In the genomic region with DNA sequence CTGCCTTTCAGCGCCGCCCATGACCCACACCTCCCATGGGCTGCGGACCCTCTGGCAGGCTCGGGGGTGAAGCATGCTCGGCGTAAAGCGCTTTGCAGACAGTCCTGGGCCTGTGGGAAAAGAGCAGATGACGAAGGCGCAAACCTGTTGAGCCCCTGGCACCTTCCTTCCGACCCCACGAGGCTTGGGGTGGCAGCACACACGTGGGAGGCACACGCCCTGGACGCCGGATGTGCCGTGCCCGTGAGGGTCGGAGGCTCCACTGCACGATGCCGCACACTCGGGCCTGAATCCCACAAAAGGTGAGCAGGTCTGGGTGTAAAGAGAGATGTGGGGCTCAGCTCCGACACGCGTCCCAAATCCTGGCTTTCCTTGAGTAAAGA, we compare ENCODE assay signal across 15 cellular contexts.
DNase-seq lines count a peak whose midpoint lies in the region; ATAC-seq and TF ChIP-seq lines count a peak whose summit lies in the region.
"Had no signal": no experiment of that assay in that cellular context is flagged by ENCODE, and none has a peak within 500 bp of the region (broad histone marks: within the 10 kb centered on the region; RNA-seq: fewer than 3 reads in every experiment).

No MANE protein-coding gene starts in this region.

- WGBS in H9 (ENCODE audit: extremely low coverage, insufficient read length, low lambda C conversion rate) = no CpG with 5 or more reads among the region's 24 CpGs
- 87 to 96% (median 90%) methylated on average over 24 of the region's 24 CpGs for WGBS in psoas muscle, 3 donors

- H2AK5ac ChIP-seq in H9 (ENCODE audit: insufficient read length, low read length) = no peak overlapping the region

- H2BK120ac ChIP-seq in H9 (ENCODE audit: low read depth, low read length, poor library complexity, severe bottlenecking) = no peak overlapping the region

- H3K14ac ChIP-seq in H9 (ENCODE audit: insufficient read depth, low read length) = no peak overlapping the region

- no peak overlapping the region for H3K4me3 ChIP-seq in right atrium auricular region
- H3K4me3 ChIP-seq in psoas muscle = no peak overlapping the region
- H3K4me3 ChIP-seq: GM12878 had no signal

- 0 out of 7 replicates have a peak overlapping the region, but pooled peaks of 2 of the 3 experiments have one; percentile 36 to 61 for H3K27ac Mint-ChIP-seq in H9
- H3K27ac Mint-ChIP-seq: IgD-negative memory B cell had no signal

- H3T11ph ChIP-seq in H9 (ENCODE audit: low read length) = no peak overlapping the region

- no peak for ATAC-seq in Right ventricle myocardium inferior
- ATAC-seq in esophagus mucosa = peak; percentile 18
- no peak for ATAC-seq in psoas muscle
- ATAC-seq: GM12878 had no signal

- H4K8ac ChIP-seq in H9 (replicated peaks; ENCODE audit: insufficient read length, low read depth, low read length) = no peak overlapping the region

- H3K4me1 ChIP-seq in right atrium auricular region = no peaks in the 10 kb centered on the region
- no peaks in the 10 kb centered on the region for H3K4me1 ChIP-seq in H9 (ENCODE audit: insufficient read depth, low read length)
- H3K4me1 ChIP-seq in psoas muscle = no peaks in the 10 kb centered on the region

- H3K9ac ChIP-seq in H9 (ENCODE audit: extremely low read depth, insufficient read length, low read length) = no peak overlapping the region

- no peak overlapping the region for H2BK15ac ChIP-seq in H9 (ENCODE audit: low read depth, low read length)

- H4K91ac ChIP-seq in H9 (ENCODE audit: insufficient read length, low read depth, low read length) = no peak overlapping the region

- H3K27ac ChIP-seq in right atrium auricular region (no peak overlapping the region), H9 (ENCODE audit: insufficient read length, low read depth, low read length) (no peak overlapping the region), psoas muscle (no peak overlapping the region)
- H3K27ac ChIP-seq: 22Rv1 had no signal

- DNase-seq in Right ventricle myocardium inferior (ENCODE audit: missing footprints) (peak; percentile 47), right atrium auricular region (ENCODE audit: low spot score) (no peak), H9 (no peak), psoas muscle (peak; percentile 10 to 17), DMS53 treated with DMSO at 0.1 percent for 48 hours (lab: John Stamatoyannopoulos, UW; ENCODE audit: unreplicated experiment) (no peak)
- DNase-seq in activated T-cell treated with anti-CD3 and anti-CD28 coated beads, Interleukin-2, amount 50 U/mL, for 48 hours = no peak
- DNase-seq: CD4-positive, CD25-positive, alpha-beta regulatory T cell; DMS53; GOT3; HCEC 1CT; KG1 had no signal

- no peak overlapping the region for H3K4me3 Mint-ChIP-seq in H9
- H3K4me3 Mint-ChIP-seq: CD4-positive, CD25-positive, alpha-beta regulatory T cell; IgD-negative memory B cell had no signal

- no peak overlapping the region for H2AFZ ChIP-seq in H9 (ENCODE audit: low read length)

- H2BK20ac ChIP-seq in H9 (ENCODE audit: low read depth, low read length, poor library complexity, severe bottlenecking) = no peak overlapping the region

- H3K36me3 ChIP-seq in right atrium auricular region (no peaks in the 10 kb centered on the region), psoas muscle (ENCODE audit: insufficient read depth in 1 of 2, low read depth in 1 of 2) (no peaks in the 10 kb centered on the region)

- no peak overlapping the region for H3K18ac ChIP-seq in H9 (ENCODE audit: insufficient read length, low read depth, low read length)

- H3K4ac ChIP-seq in H9 (ENCODE audit: low read depth, low read length) = no peak overlapping the region

- no peak overlapping the region for H3K23ac ChIP-seq in H9 (ENCODE audit: insufficient read length, low read depth, low read length)

- H3K9me3 ChIP-seq in right atrium auricular region = no peaks in the 10 kb centered on the region
- H3K9me3 ChIP-seq in H9 (ENCODE audit: control insufficient read depth, low read depth, low read length) = no peaks in the 10 kb centered on the region
- no peaks in the 10 kb centered on the region for H3K9me3 ChIP-seq in psoas muscle

- H4K5ac ChIP-seq in H9 (ENCODE audit: insufficient read length, low read depth, low read length) = no peak overlapping the region

- no peaks in the 10 kb centered on the region for H4K20me1 ChIP-seq in H9 (ENCODE audit: control insufficient read depth, insufficient read depth, insufficient read length)

- H3K27me3 Mint-ChIP-seq in H9 (ENCODE audit: low read depth) = no peaks in the 10 kb centered on the region
- H3K27me3 Mint-ChIP-seq: CD4-positive, CD25-positive, alpha-beta regulatory T cell; IgD-negative memory B cell had no signal

- no peaks in the 10 kb centered on the region for H3K79me2 ChIP-seq in H9 (ENCODE audit: insufficient read depth, low read length)

- H2BK5ac ChIP-seq in H9 (ENCODE audit: insufficient read length, low read length) = no peak overlapping the region

- H3K36me3 Mint-ChIP-seq in H9 (ENCODE audit: insufficient read depth in 1 of 3, low read depth in 3 of 3) = no peaks in the 10 kb centered on the region; a peak in 1 of 7 replicates
- H3K36me3 Mint-ChIP-seq: IgD-negative memory B cell had no signal

- H3K27me3 ChIP-seq in right atrium auricular region = no peaks in the 10 kb centered on the region
- H3K27me3 ChIP-seq in H9 (ENCODE audit: insufficient read depth, low read length) = no peaks in the 10 kb centered on the region
- no peaks in the 10 kb centered on the region for H3K27me3 ChIP-seq in psoas muscle (ENCODE audit: insufficient read depth in 3 of 3, low read length in 2 of 3)

- no peak overlapping the region for H3K56ac ChIP-seq in H9 (ENCODE audit: insufficient read length, low read depth, low read length)

- no peaks in the 10 kb centered on the region for H3K23me2 ChIP-seq in H9 (ENCODE audit: insufficient read length, low read depth, low read length, poor library complexity, severe bottlenecking)

- H2BK12ac ChIP-seq in H9 (ENCODE audit: insufficient read length, low read depth, low read length) = no peak overlapping the region

- peaks cover 5 to 6% of the 10 kb centered on the region in 2 experiments; a peak in 2 of 4 replicates for H3K4me1 Mint-ChIP-seq in H9

- intact Hi-C loops in Right ventricle myocardium inferior (cut with DNase I) (no loop called here), psoas muscle (cut with DNase I) (no loop called here)

- peaks cover 0 to under 1% of the 10 kb centered on the region in 2 experiments; a peak in 1 of 5 replicates for H3K9me3 Mint-ChIP-seq in H9
- H3K9me3 Mint-ChIP-seq: CD4-positive, CD25-positive, alpha-beta regulatory T cell; IgD-negative memory B cell had no signal

- no peaks in the 10 kb centered on the region for H3K79me1 ChIP-seq in H9 (ENCODE audit: insufficient read depth, low read depth, low read length, poor library complexity, severe bottlenecking)

- no peak for TF ChIP-seq CTCF in right atrium auricular region (IDR thresholded peaks at IDR 0.05)
- no peak for TF ChIP-seq CTCF in H9 (conservative IDR thresholded peaks at IDR 0.05)
- no peak for TF ChIP-seq CTCF in psoas muscle (IDR thresholded peaks at IDR 0.05)

- no peak overlapping the region for H3K4me2 ChIP-seq in H9 (ENCODE audit: insufficient read depth, insufficient read length, low read length)

Comparison
In these comparisons a context has a peak if more than half of its experiments do, and no peak if none do; other contexts are left out.
1. DNase-seq: peak in Right ventricle myocardium inferior (single experiment) and psoas muscle (2 of 2); none in right atrium auricular region (single experiment), H9 (single experiment), DMS53 treated with DMSO at 0.1 percent for 48 hours (single experiment) and activated T-cell treated with anti-CD3 and anti-CD28 coated beads, Interleukin-2, amount 50 U/mL, for 48 hours (0 of 2).